ENCODE assay signal across 1 cellular context in the genomic region with DNA sequence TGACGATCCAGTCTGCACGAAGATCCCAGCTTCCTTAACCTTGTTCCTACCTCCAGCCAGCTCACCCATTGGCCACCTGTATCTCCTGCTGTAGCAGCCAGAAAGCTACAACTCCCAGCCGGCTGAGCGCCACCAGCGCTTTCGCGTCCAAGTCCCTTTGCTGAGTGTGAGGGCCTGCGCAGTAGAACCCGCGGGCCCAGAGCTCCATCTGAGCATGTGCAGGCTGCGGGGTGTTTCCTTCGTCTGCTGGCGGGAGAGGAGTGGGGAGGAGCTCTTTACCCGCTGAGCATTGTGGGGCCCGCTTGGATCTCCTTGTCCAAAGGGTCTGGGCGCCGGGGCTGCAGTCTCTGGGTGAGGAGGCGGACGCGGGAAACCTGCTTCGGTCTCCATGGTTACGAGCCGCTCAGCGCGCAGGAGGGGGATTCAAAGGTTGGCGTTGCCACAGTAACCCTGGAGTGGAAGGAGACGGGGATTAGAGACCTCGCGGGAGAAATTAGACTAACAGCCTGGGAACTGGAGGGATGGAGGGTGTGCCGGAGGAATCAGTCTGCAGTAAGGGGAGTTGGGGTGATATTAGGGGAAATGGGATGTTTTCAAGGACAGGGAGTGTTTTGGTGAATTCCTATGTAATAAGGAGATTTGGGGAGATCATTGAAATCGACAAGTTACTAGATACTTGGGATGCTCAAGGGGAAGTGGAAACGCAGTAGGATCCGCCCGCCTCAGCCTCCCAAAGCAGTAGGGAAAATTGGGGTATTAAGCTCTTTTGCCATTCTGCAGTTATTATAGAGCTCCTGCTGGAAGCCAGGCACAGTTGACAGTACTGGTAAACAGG.
TF ChIP-seq lines count a peak whose summit lies in the region.

No MANE protein-coding gene starts in this region.

TF ChIP-seq in K562, 482 proteins besides CTCF, POLR2A, EP300 and RAD21 (continued from another document and continues in another):
- TF ChIP-seq, protein P1, sequence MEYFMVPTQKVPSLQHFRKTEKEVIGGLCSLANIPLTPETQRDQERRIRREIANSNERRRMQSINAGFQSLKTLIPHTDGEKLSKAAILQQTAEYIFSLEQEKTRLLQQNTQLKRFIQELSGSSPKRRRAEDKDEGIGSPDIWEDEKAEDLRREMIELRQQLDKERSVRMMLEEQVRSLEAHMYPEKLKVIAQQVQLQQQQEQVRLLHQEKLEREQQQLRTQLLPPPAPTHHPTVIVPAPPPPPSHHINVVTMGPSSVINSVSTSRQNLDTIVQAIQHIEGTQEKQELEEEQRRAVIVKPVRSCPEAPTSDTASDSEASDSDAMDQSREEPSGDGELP (CRISPR knock-in tag; IDR thresholded peaks at IDR 0.05; ENCODE audit: borderline replicate concordance), result peak; percentile 89
- TF ChIP-seq, protein P2, sequence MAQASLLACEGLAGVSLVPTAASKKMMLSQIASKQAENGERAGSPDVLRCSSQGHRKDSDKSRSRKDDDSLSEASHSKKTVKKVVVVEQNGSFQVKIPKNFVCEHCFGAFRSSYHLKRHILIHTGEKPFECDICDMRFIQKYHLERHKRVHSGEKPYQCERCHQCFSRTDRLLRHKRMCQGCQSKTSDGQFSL (CRISPR knock-in tag; IDR thresholded peaks at IDR 0.05), result peak; percentile 48; the same call in 1 of the 2 replicates
- TF ChIP-seq, protein P2 (tag; IDR thresholded peaks at IDR 0.05), result no peak
- TF ChIP-seq, protein P3, sequence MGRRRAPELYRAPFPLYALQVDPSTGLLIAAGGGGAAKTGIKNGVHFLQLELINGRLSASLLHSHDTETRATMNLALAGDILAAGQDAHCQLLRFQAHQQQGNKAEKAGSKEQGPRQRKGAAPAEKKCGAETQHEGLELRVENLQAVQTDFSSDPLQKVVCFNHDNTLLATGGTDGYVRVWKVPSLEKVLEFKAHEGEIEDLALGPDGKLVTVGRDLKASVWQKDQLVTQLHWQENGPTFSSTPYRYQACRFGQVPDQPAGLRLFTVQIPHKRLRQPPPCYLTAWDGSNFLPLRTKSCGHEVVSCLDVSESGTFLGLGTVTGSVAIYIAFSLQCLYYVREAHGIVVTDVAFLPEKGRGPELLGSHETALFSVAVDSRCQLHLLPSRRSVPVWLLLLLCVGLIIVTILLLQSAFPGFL (CRISPR knock-in tag; IDR thresholded peaks at IDR 0.05), result 0 out of 2 replicates have a peak, but pooled peaks have one; percentile 31
- TF ChIP-seq GTF2E2 (tag; IDR thresholded peaks at IDR 0.05) (peak; percentile 76; the same call in 1 of the 2 replicates), ZNF507 (tag; conservative IDR thresholded peaks at IDR 0.05) (no peak), FOXP1 (CRISPR knock-in tag; IDR thresholded peaks at IDR 0.05) (peak; percentile 96; the same call in 1 of the 2 replicates), MBD2 (IDR thresholded peaks at IDR 0.05; ENCODE audit: borderline replicate concordance, low read depth) (peak; percentile 49; the same call in 1 of the 2 replicates), ZNF766 (CRISPR knock-in tag; conservative IDR thresholded peaks at IDR 0.05) (no peak), ZNF445 (CRISPR knock-in tag; IDR thresholded peaks at IDR 0.05; ENCODE audit: low read depth) (0 out of 2 replicates have a peak, but pooled peaks have one; percentile 56), LCOR (CRISPR knock-in tag; IDR thresholded peaks at IDR 0.05) (peak; percentile 57), ZNF57 (CRISPR knock-in tag; IDR thresholded peaks at IDR 0.05) (0 out of 2 replicates have a peak, but pooled peaks have one; percentile 5), SRSF7 (optimal IDR thresholded peaks at IDR 0.05; ENCODE audit: low read depth, low read length) (no peak), TRIM24 (IDR thresholded peaks at IDR 0.05) (no peak), CXXC5 (CRISPR knock-in tag; IDR thresholded peaks at IDR 0.05) (peak; percentile 40; the same call in 1 of the 2 replicates), ZNF561 (CRISPR knock-in tag; conservative IDR thresholded peaks at IDR 0.05) (no peak), PURB (CRISPR knock-in tag; IDR thresholded peaks at IDR 0.05; ENCODE audit: low read depth) (no peak), POLR2B (IDR thresholded peaks at IDR 0.05; ENCODE audit: low read depth, partially characterized antibody) (peak; percentile 77), MTA3 (IDR thresholded peaks at IDR 0.05; ENCODE audit: borderline replicate concordance) (0 out of 2 replicates have a peak, but pooled peaks have one; percentile 29), HNRNPLL (IDR thresholded peaks at IDR 0.05; ENCODE audit: low read depth, low read length, poor library complexity, severe bottlenecking) (peak; percentile 66), ZFX (CRISPR knock-in tag; IDR thresholded peaks at IDR 0.05) (peak; percentile 79), FOXA1 (IDR thresholded peaks at IDR 0.05; ENCODE audit: borderline replicate concordance) (no peak), TEAD2 (tag; IDR thresholded peaks at IDR 0.05) (no peak), ZNF174 (CRISPR knock-in tag; IDR thresholded peaks at IDR 0.05) (no peak), ETV6 (IDR thresholded peaks at IDR 0.05; ENCODE audit: borderline replicate concordance in 1 of 2, low read depth in 2 of 2, low read length in 1 of 2) (no peak), ETV6 (CRISPR knock-in tag; IDR thresholded peaks at IDR 0.05; ENCODE audit: borderline replicate concordance) (peak; percentile 24; the same call in 1 of the 2 replicates)
- TF ChIP-seq, protein P4, sequence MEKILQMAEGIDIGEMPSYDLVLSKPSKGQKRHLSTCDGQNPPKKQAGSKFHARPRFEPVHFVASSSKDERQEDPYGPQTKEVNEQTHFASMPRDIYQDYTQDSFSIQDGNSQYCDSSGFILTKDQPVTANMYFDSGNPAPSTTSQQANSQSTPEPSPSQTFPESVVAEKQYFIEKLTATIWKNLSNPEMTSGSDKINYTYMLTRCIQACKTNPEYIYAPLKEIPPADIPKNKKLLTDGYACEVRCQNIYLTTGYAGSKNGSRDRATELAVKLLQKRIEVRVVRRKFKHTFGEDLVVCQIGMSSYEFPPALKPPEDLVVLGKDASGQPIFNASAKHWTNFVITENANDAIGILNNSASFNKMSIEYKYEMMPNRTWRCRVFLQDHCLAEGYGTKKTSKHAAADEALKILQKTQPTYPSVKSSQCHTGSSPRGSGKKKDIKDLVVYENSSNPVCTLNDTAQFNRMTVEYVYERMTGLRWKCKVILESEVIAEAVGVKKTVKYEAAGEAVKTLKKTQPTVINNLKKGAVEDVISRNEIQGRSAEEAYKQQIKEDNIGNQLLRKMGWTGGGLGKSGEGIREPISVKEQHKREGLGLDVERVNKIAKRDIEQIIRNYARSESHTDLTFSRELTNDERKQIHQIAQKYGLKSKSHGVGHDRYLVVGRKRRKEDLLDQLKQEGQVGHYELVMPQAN (IDR thresholded peaks at IDR 0.05; ENCODE audit: borderline replicate concordance), result peak; percentile 51; the same call in 1 of the 2 replicates
- TF ChIP-seq, protein P5, sequence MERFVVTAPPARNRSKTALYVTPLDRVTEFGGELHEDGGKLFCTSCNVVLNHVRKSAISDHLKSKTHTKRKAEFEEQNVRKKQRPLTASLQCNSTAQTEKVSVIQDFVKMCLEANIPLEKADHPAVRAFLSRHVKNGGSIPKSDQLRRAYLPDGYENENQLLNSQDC (CRISPR knock-in tag; IDR thresholded peaks at IDR 0.05), result peak; percentile 60; the same call in 1 of the 2 replicates
- TF ChIP-seq, protein P6, sequence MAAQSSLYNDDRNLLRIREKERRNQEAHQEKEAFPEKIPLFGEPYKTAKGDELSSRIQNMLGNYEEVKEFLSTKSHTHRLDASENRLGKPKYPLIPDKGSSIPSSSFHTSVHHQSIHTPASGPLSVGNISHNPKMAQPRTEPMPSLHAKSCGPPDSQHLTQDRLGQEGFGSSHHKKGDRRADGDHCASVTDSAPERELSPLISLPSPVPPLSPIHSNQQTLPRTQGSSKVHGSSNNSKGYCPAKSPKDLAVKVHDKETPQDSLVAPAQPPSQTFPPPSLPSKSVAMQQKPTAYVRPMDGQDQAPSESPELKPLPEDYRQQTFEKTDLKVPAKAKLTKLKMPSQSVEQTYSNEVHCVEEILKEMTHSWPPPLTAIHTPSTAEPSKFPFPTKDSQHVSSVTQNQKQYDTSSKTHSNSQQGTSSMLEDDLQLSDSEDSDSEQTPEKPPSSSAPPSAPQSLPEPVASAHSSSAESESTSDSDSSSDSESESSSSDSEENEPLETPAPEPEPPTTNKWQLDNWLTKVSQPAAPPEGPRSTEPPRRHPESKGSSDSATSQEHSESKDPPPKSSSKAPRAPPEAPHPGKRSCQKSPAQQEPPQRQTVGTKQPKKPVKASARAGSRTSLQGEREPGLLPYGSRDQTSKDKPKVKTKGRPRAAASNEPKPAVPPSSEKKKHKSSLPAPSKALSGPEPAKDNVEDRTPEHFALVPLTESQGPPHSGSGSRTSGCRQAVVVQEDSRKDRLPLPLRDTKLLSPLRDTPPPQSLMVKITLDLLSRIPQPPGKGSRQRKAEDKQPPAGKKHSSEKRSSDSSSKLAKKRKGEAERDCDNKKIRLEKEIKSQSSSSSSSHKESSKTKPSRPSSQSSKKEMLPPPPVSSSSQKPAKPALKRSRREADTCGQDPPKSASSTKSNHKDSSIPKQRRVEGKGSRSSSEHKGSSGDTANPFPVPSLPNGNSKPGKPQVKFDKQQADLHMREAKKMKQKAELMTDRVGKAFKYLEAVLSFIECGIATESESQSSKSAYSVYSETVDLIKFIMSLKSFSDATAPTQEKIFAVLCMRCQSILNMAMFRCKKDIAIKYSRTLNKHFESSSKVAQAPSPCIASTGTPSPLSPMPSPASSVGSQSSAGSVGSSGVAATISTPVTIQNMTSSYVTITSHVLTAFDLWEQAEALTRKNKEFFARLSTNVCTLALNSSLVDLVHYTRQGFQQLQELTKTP (IDR thresholded peaks at IDR 0.05; ENCODE audit: low read depth in 1 of 2, partially characterized antibody in 2 of 2), result peak in 1 of 2 experiments; percentile 72
- TF ChIP-seq, protein P7, sequence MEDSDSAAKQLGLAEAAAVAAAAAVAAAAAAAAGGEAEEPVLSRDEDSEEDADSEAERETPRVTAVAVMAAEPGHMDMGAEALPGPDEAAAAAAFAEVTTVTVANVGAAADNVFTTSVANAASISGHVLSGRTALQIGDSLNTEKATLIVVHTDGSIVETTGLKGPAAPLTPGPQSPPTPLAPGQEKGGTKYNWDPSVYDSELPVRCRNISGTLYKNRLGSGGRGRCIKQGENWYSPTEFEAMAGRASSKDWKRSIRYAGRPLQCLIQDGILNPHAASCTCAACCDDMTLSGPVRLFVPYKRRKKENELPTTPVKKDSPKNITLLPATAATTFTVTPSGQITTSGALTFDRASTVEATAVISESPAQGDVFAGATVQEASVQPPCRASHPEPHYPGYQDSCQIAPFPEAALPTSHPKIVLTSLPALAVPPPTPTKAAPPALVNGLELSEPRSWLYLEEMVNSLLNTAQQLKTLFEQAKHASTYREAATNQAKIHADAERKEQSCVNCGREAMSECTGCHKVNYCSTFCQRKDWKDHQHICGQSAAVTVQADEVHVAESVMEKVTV (CRISPR knock-in tag; IDR thresholded peaks at IDR 0.05), result 0 out of 2 replicates have a peak, but pooled peaks have one; percentile 42
- TF ChIP-seq, protein P8, sequence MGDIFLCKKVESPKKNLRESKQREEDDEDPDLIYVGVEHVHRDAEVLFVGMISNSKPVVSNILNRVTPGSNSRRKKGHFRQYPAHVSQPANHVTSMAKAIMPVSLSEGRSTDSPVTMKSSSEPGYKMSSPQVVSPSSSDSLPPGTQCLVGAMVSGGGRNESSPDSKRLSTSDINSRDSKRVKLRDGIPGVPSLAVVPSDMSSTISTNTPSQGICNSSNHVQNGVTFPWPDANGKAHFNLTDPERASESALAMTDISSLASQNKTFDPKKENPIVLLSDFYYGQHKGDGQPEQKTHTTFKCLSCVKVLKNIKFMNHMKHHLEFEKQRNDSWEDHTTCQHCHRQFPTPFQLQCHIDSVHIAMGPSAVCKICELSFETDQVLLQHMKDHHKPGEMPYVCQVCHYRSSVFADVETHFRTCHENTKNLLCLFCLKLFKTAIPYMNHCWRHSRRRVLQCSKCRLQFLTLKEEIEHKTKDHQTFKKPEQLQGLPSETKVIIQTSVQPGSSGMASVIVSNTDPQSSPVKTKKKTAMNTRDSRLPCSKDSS (IDR thresholded peaks at IDR 0.05; ENCODE audit: low read depth, partially characterized antibody), result no peak
- TF ChIP-seq, protein P9, sequence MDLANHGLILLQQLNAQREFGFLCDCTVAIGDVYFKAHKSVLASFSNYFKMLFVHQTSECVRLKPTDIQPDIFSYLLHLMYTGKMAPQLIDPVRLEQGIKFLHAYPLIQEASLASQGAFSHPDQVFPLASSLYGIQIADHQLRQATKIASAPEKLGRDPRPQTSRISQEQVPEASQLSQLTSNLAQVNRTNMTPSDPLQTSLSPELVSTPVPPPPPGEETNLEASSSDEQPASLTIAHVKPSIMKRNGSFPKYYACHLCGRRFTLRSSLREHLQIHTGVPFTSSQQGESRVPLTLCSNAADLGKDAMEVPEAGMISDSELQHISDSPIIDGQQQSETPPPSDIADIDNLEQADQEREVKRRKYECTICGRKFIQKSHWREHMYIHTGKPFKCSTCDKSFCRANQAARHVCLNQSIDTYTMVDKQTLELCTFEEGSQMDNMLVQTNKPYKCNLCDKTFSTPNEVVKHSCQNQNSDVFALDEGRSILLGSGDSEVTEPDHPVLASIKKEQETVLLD (IDR thresholded peaks at IDR 0.05), result peak; percentile 90; the same call in 1 of the 2 replicates
- TF ChIP-seq, protein P10, sequence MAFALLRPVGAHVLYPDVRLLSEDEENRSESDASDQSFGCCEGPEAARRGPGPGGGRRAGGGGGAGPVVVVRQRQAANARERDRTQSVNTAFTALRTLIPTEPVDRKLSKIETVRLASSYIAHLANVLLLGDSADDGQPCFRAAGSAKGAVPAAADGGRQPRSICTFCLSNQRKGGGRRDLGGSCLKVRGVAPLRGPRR (CRISPR knock-in tag; IDR thresholded peaks at IDR 0.05), result no peak
- TF ChIP-seq, protein P11, sequence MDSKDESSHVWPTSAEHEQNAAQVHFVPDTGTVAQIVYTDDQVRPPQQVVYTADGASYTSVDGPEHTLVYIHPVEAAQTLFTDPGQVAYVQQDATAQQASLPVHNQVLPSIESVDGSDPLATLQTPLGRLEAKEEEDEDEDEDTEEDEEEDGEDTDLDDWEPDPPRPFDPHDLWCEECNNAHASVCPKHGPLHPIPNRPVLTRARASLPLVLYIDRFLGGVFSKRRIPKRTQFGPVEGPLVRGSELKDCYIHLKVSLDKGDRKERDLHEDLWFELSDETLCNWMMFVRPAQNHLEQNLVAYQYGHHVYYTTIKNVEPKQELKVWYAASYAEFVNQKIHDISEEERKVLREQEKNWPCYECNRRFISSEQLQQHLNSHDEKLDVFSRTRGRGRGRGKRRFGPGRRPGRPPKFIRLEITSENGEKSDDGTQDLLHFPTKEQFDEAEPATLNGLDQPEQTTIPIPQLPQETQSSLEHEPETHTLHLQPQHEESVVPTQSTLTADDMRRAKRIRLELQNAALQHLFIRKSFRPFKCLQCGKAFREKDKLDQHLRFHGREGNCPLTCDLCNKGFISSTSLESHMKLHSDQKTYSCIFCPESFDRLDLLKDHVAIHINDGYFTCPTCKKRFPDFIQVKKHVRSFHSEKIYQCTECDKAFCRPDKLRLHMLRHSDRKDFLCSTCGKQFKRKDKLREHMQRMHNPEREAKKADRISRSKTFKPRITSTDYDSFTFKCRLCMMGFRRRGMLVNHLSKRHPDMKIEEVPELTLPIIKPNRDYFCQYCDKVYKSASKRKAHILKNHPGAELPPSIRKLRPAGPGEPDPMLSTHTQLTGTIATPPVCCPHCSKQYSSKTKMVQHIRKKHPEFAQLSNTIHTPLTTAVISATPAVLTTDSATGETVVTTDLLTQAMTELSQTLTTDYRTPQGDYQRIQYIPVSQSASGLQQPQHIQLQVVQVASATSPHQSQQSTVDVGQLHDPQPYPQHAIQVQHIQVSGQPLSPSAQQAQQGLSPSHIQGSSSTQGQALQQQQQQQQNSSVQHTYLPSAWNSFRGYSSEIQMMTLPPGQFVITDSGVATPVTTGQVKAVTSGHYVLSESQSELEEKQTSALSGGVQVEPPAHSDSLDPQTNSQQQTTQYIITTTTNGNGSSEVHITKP (IDR thresholded peaks at IDR 0.05; ENCODE audit: partially characterized antibody), result no peak
